12 cellular contexts compared by ENCODE assay signal in genomic region chr4:108099838-108100237, GRCh38.
"Had no signal": no experiment of that assay in that cellular context is flagged by ENCODE, and none has a peak within 500 bp of the region (broad histone marks: within the 10 kb centered on the region; RNA-seq: fewer than 3 reads in every experiment).

No MANE protein-coding gene starts in this region.

- H3K36me3 ChIP-seq: prostate gland, right atrium auricular region had no signal

- H3K27me3 Mint-ChIP-seq: brain, naive B cell, type B pancreatic cell had no signal

- ATAC-seq: mucosa of descending colon had no signal

- H3K27ac ChIP-seq: prostate gland, right atrium auricular region, SK-N-MC, testis had no signal

- H3K9me3 Mint-ChIP-seq: brain, memory B cell, naive B cell, type B pancreatic cell had no signal

- H3K4me3 ChIP-seq: mucosa of descending colon, prostate gland, right atrium auricular region, SK-N-MC, testis had no signal

- H3K4me1 ChIP-seq: prostate gland, right atrium auricular region, testis had no signal

- H3K27me3 ChIP-seq: right atrium auricular region, testis had no signal

- H3K36me3 Mint-ChIP-seq: brain, memory B cell, naive B cell had no signal

- H3K9me3 ChIP-seq: mucosa of descending colon, prostate gland, right atrium auricular region, testis had no signal

- DNase-seq: anterior cingulate cortex, caudate nucleus, mucosa of descending colon, naive B cell, T1000, testis had no signal

- H3K4me1 Mint-ChIP-seq: memory B cell had no signal

- H3K27ac Mint-ChIP-seq: brain, memory B cell, naive B cell, type B pancreatic cell had no signal

- H3K4me3 Mint-ChIP-seq: brain, memory B cell, naive B cell, type B pancreatic cell had no signal
